In genomic region chr1:160284782-160285344, GRCh38 we compare ENCODE assay signal across 1 cellular context.
A peak's percentile ranks its signal among the peaks of the same experiment; 100 is the strongest.
TF ChIP-seq lines count a peak whose summit lies in the region.

Gene PEX19, minus strand, starts transcription at chr1:160285133. Its CDS starts 9 bp downstream, at chr1:160285124.

TF ChIP-seq in GM12878, 131 proteins besides CTCF, POLR2A, EP300 and RAD21 (continued from another document and continues in another):
- TF ChIP-seq SUPT20H (IDR thresholded peaks at IDR 0.05; ENCODE audit: borderline replicate concordance, control insufficient read depth, low read depth, low read length) (no peak), TAF1 (IDR thresholded peaks at IDR 0.05; ENCODE audit: borderline replicate concordance, low read depth, low read length) (peak; percentile 89), STAT3 (IDR thresholded peaks at IDR 0.05; ENCODE audit: low read depth, low read length) (no peak), IRF5 (IDR thresholded peaks at IDR 0.05; ENCODE audit: borderline replicate concordance) (no peak), RELA (IDR thresholded peaks at IDR 0.05; ENCODE audit: borderline replicate concordance, partially characterized antibody) (peak; percentile 9), CHD1 (IDR thresholded peaks at IDR 0.05; ENCODE audit: low read depth, low read length) (no peak), RAD51 (IDR thresholded peaks at IDR 0.05) (no peak), RB1 (IDR thresholded peaks at IDR 0.05; ENCODE audit: borderline replicate concordance) (no peak), POU2F2 (IDR thresholded peaks at IDR 0.05; ENCODE audit: borderline replicate concordance, low read depth, low read length) (no peak; the same call in 2 of the 3 replicates), ZNF592 (IDR thresholded peaks at IDR 0.05) (no peak), ZBTB4 (CRISPR knock-in tag; IDR thresholded peaks at IDR 0.05) (no peak), WRNIP1 (IDR thresholded peaks at IDR 0.05; ENCODE audit: borderline replicate concordance, low read depth, low read length) (no peak), CEBPB (IDR thresholded peaks at IDR 0.05; ENCODE audit: borderline replicate concordance in 1 of 2, low read depth in 2 of 2, low read length in 2 of 2) (no peak), PBX3 (IDR thresholded peaks at IDR 0.05; ENCODE audit: insufficient replicate concordance, low read depth, low read length) (no peak), PKNOX1 (IDR thresholded peaks at IDR 0.05) (peak; percentile 51; the same call in 1 of the 2 replicates), PAX5 (IDR thresholded peaks at IDR 0.05; ENCODE audit: borderline replicate concordance, low read depth, low read length) (no peak), IRF3 (IDR thresholded peaks at IDR 0.05) (peak; percentile 34; the same call in 1 of the 2 replicates), CEBPZ (IDR thresholded peaks at IDR 0.05; ENCODE audit: low read depth, low read length) (no peak), CREM (IDR thresholded peaks at IDR 0.05; ENCODE audit: low read depth) (peak; percentile 43; the same call in 1 of the 2 replicates), SIX5 (IDR thresholded peaks at IDR 0.05; ENCODE audit: low read depth, low read length, severe bottlenecking) (peak; percentile 5), PRDM15 (CRISPR knock-in tag; IDR thresholded peaks at IDR 0.05) (no peak), ZZZ3 (IDR thresholded peaks at IDR 0.05; ENCODE audit: control insufficient read depth, insufficient read length, low read depth) (no peak), GATAD2B (conservative IDR thresholded peaks at IDR 0.05; ENCODE audit: low read depth) (no peak), RELB (IDR thresholded peaks at IDR 0.05; ENCODE audit: low read depth) (peak; percentile 98), SKIL (IDR thresholded peaks at IDR 0.05; ENCODE audit: low read depth, poor library complexity, severe bottlenecking) (no peak)
